In genomic region chr1:109207472-109208103, GRCh38 we compare ENCODE assay signal across 22 cellular contexts.
"Had no signal": no experiment of that assay in that cellular context is flagged by ENCODE, and none has a peak within 500 bp of the region (broad histone marks: within the 10 kb centered on the region; RNA-seq: fewer than 3 reads in every experiment).

No MANE protein-coding gene starts in this region.

- H3K4me3 Mint-ChIP-seq: dendritic cell treated with granulocyte-macrophage colony-stimulating factor and Interleukin-4, amounts not matched to agents 40 ng/mL and 50 ng/mL, for 4 days; effector memory CD8-positive, alpha-beta T cell; memory B cell; mesothelial cell of epicardium; natural killer cell treated with Interleukin-12 subunit alpha and Interleukin-12 subunit beta and Interleukin-15 and Interleukin-18, amount 100 ng/mL, for 72 hours; neural progenitor cell; stimulated activated effector memory CD8-positive, alpha-beta T cell treated with anti-CD3 and anti-CD28 coated beads, Interleukin-12 subunit alpha, Interleukin-12 subunit beta, amount 100 ng/mL, for 72 hours; stimulated activated naive CD8-positive, alpha-beta T cell treated with anti-CD3 and anti-CD28 coated beads, Interleukin-15, Interleukin-2, amounts not matched to agents 100 ng/mL and 50 ng/mL, for 24 hours had no signal

- H3K4me2 ChIP-seq: hepatocyte, neural progenitor cell had no signal

- H3K9me3 ChIP-seq: esophagus squamous epithelium, left lung, lower lobe of right lung, ovary, right lobe of liver, tibial artery, upper lobe of right lung, vagina had no signal

- H2AFZ ChIP-seq: hepatocyte, neural progenitor cell had no signal

- H3K27ac ChIP-seq: esophagus squamous epithelium, hepatocyte, left lung, lower lobe of right lung, neural progenitor cell, ovary, right lobe of liver, upper lobe of right lung, vagina had no signal

- H3K9ac ChIP-seq: neural progenitor cell had no signal

- H3K27me3 ChIP-seq: esophagus squamous epithelium, hepatocyte, left lung, neural progenitor cell, ovary, right lobe of liver, tibial artery, upper lobe of right lung, vagina had no signal

- H3K36me3 ChIP-seq: esophagus squamous epithelium, left lung, lower lobe of right lung, neural progenitor cell, ovary, right lobe of liver, tibial artery, upper lobe of right lung, vagina had no signal

- H3K27ac Mint-ChIP-seq: dendritic cell treated with granulocyte-macrophage colony-stimulating factor and Interleukin-4, amounts not matched to agents 40 ng/mL and 50 ng/mL, for 4 days; effector memory CD8-positive, alpha-beta T cell; memory B cell; mesothelial cell of epicardium; natural killer cell treated with Interleukin-12 subunit alpha and Interleukin-12 subunit beta and Interleukin-15 and Interleukin-18, amount 100 ng/mL, for 72 hours; neural progenitor cell; stimulated activated effector memory CD8-positive, alpha-beta T cell treated with anti-CD3 and anti-CD28 coated beads, Interleukin-12 subunit alpha, Interleukin-12 subunit beta, amount 100 ng/mL, for 72 hours; stimulated activated naive CD8-positive, alpha-beta T cell treated with anti-CD3 and anti-CD28 coated beads, Interleukin-15, Interleukin-2, amounts not matched to agents 100 ng/mL and 50 ng/mL, for 24 hours had no signal

- H3K4me3 ChIP-seq: esophagus squamous epithelium, hepatocyte, left lung, lower lobe of right lung, neural progenitor cell, ovary, right lobe of liver, upper lobe of right lung, vagina had no signal

- H3K4me1 ChIP-seq: left lung, lower lobe of right lung, neural progenitor cell, right lobe of liver, upper lobe of right lung, vagina had no signal

- DNase-seq: effector memory CD8-positive, alpha-beta T cell; esophagus squamous epithelium; foreskin fibroblast; left lung; lower lobe of right lung; nucleus accumbens; ovary; stimulated activated CD4-positive, alpha-beta T cell treated with anti-CD3 and anti-CD28 coated beads, Interleukin-4, amount 100 ng/mL, for 1 hour; stimulated activated CD8-positive, alpha-beta memory T cell treated with anti-CD3 and anti-CD28 coated beads, Interleukin-4, amount 100 ng/mL, for 48 hours; tibial artery; upper lobe of right lung had no signal

- H3K4me1 Mint-ChIP-seq: mesothelial cell of epicardium; stimulated activated effector memory CD8-positive, alpha-beta T cell treated with anti-CD3 and anti-CD28 coated beads, Interleukin-12 subunit alpha, Interleukin-12 subunit beta, amount 100 ng/mL, for 72 hours had no signal

- FAIRE-seq: colon had no signal

- H3K27me3 Mint-ChIP-seq: stimulated activated naive CD8-positive, alpha-beta T cell treated with anti-CD3 and anti-CD28 coated beads, Interleukin-15, Interleukin-2, amounts not matched to agents 100 ng/mL and 50 ng/mL, for 24 hours had no signal

- H3K9me3 Mint-ChIP-seq: dendritic cell treated with granulocyte-macrophage colony-stimulating factor and Interleukin-4, amounts not matched to agents 40 ng/mL and 50 ng/mL, for 4 days; effector memory CD8-positive, alpha-beta T cell; memory B cell; mesothelial cell of epicardium; natural killer cell treated with Interleukin-12 subunit alpha and Interleukin-12 subunit beta and Interleukin-15 and Interleukin-18, amount 100 ng/mL, for 72 hours; neural progenitor cell; stimulated activated effector memory CD8-positive, alpha-beta T cell treated with anti-CD3 and anti-CD28 coated beads, Interleukin-12 subunit alpha, Interleukin-12 subunit beta, amount 100 ng/mL, for 72 hours; stimulated activated naive CD8-positive, alpha-beta T cell treated with anti-CD3 and anti-CD28 coated beads, Interleukin-15, Interleukin-2, amounts not matched to agents 100 ng/mL and 50 ng/mL, for 24 hours had no signal

- H3K79me2 ChIP-seq: hepatocyte had no signal

- H3K36me3 Mint-ChIP-seq: memory B cell; mesothelial cell of epicardium; natural killer cell treated with Interleukin-12 subunit alpha and Interleukin-12 subunit beta and Interleukin-15 and Interleukin-18, amount 100 ng/mL, for 72 hours; neural progenitor cell; stimulated activated effector memory CD8-positive, alpha-beta T cell treated with anti-CD3 and anti-CD28 coated beads, Interleukin-12 subunit alpha, Interleukin-12 subunit beta, amount 100 ng/mL, for 72 hours had no signal
